19 cellular contexts compared by ENCODE assay signal in genomic region chr14:51079085-51079484, GRCh38. TPM values are rescaled to one million over a fixed set of nuclear protein-coding genes. Genes with fewer than 3 reads are reported as not detected.
DNase-seq lines count a peak whose midpoint lies in the region; TF ChIP-seq lines count a peak whose summit lies in the region.
"Had no signal": no experiment of that assay in that cellular context is flagged by ENCODE, and none has a peak within 500 bp of the region (broad histone marks: within the 10 kb centered on the region; RNA-seq: fewer than 3 reads in every experiment).

No MANE protein-coding gene starts in this region.

- no peaks in the 10 kb centered on the region for H3K27me3 Mint-ChIP-seq in MCF 10A (ENCODE audit: insufficient read depth, unreplicated experiment)
- H3K27me3 Mint-ChIP-seq: dendritic cell treated with granulocyte-macrophage colony-stimulating factor and Interleukin-4, amounts not matched to agents 40 ng/mL and 50 ng/mL, for 4 days had no signal

- H3K36me3 ChIP-seq in SK-N-SH (replicated peaks in 1 of 2; ENCODE audit: control insufficient read depth in 1 of 2, insufficient read depth in 2 of 2, low read length in 1 of 2): no peaks in the 10 kb centered on the region

- H3F3A ChIP-seq in SK-N-SH (replicated peaks; ENCODE audit: insufficient read depth): no peaks in the 10 kb centered on the region

- no peaks in the 10 kb centered on the region for H3K9me2 ChIP-seq in SK-N-SH

- DNase-seq in AG10803 (ENCODE audit: low read depth) (peak; percentile 65), NCI-H1105 (lab: John Stamatoyannopoulos, UW) (peak; percentile 16), MCF 10A (ENCODE audit: unreplicated experiment) (peak; percentile 75), fibroblast of pulmonary artery (ENCODE audit: low read depth) (peak; percentile 23), NCI-H748 treated with DMSO at 0.1 percent for 48 hours (lab: John Stamatoyannopoulos, UW) (no peak), SK-N-SH (no peak), OCI-M2 (lab: John Stamatoyannopoulos, UW; ENCODE audit: unreplicated experiment) (no peak), D341Med (ENCODE audit: low spot score) (no peak)
- DNase-seq: activated CD4-positive, alpha-beta memory T cell treated with anti-CD3 and anti-CD28 coated beads for 36 hours; amygdala; Caco-2; DND-41; foreskin melanocyte; naive thymus-derived CD4-positive, alpha-beta T cell; NCI-H1092; retina; SIG-M5 had no signal

- intact Hi-C loops in MCF 10A (cut with micrococcal nuclease): no loop called here

- POLR2A ChIA-PET in MCF 10A (lab: Yijun Ruan, JAX) (no interaction called here), SK-N-SH (lab: Yijun Ruan, JAX) (no interaction called here)

- H4K20me1 ChIP-seq in SK-N-SH (ENCODE audit: insufficient read depth): no peaks in the 10 kb centered on the region

- H3K4me1 Mint-ChIP-seq in MCF 10A (ENCODE audit: insufficient read depth, unreplicated experiment): peaks cover 35% of the 10 kb centered on the region
- H3K4me1 Mint-ChIP-seq: naive thymus-derived CD4-positive, alpha-beta T cell; stimulated activated effector memory CD8-positive, alpha-beta T cell treated with anti-CD3 and anti-CD28 coated beads, Interleukin-12 subunit alpha, Interleukin-12 subunit beta, amount 100 ng/mL, for 72 hours had no signal

- H3K27ac Mint-ChIP-seq in MCF 10A (ENCODE audit: low read depth, unreplicated experiment): peak overlapping the region; percentile 39
- H3K27ac Mint-ChIP-seq: activated CD4-positive, alpha-beta memory T cell treated with anti-CD3 and anti-CD28 coated beads for 36 hours; dendritic cell treated with granulocyte-macrophage colony-stimulating factor and Interleukin-4, amounts not matched to agents 40 ng/mL and 50 ng/mL, for 4 days; naive thymus-derived CD4-positive, alpha-beta T cell; stimulated activated effector memory CD8-positive, alpha-beta T cell treated with anti-CD3 and anti-CD28 coated beads, Interleukin-12 subunit alpha, Interleukin-12 subunit beta, amount 100 ng/mL, for 72 hours had no signal

- H3K36me3 Mint-ChIP-seq in MCF 10A (ENCODE audit: insufficient read depth, unreplicated experiment): no peaks in the 10 kb centered on the region
- H3K36me3 Mint-ChIP-seq: activated CD4-positive, alpha-beta memory T cell treated with anti-CD3 and anti-CD28 coated beads for 36 hours; naive thymus-derived CD4-positive, alpha-beta T cell; stimulated activated effector memory CD8-positive, alpha-beta T cell treated with anti-CD3 and anti-CD28 coated beads, Interleukin-12 subunit alpha, Interleukin-12 subunit beta, amount 100 ng/mL, for 72 hours had no signal

- no peaks in the 10 kb centered on the region for H3K27me3 ChIP-seq in SK-N-SH (ENCODE audit: insufficient read depth)

- no peak overlapping the region for H3K9ac ChIP-seq in SK-N-SH

- no peaks in the 10 kb centered on the region for H3K79me2 ChIP-seq in SK-N-SH (ENCODE audit: insufficient read depth)

- no peak overlapping the region for H3K27ac ChIP-seq in SK-N-SH (ENCODE audit: low read depth in 2 of 2, low read length in 1 of 2)

- no TSS peak for BruUV-seq in MCF 10A (replicated peaks; lab: Mats Ljungman, UMichigan)

- peaks cover 0 to 8% of the 10 kb centered on the region in 2 experiments; a peak in 3 of 4 replicates for H3K4me1 ChIP-seq in SK-N-SH (ENCODE audit: control insufficient read depth in 1 of 2, insufficient read depth in 2 of 2, low read depth in 1 of 2, low read length in 1 of 2)
- H3K4me1 ChIP-seq: Caco-2 had no signal

- CTCF ChIA-PET in MCF 10A (lab: Yijun Ruan, JAX): no interaction called here
- CTCF ChIA-PET in SK-N-SH (lab: Yijun Ruan, JAX): no interaction called here

- no peaks in the 10 kb centered on the region for H3K9me3 ChIP-seq in SK-N-SH
- H3K9me3 ChIP-seq: Caco-2 had no signal

- H3K9me3 Mint-ChIP-seq in MCF 10A (ENCODE audit: unreplicated experiment): no peaks in the 10 kb centered on the region
- H3K9me3 Mint-ChIP-seq: activated CD4-positive, alpha-beta memory T cell treated with anti-CD3 and anti-CD28 coated beads for 36 hours; dendritic cell treated with granulocyte-macrophage colony-stimulating factor and Interleukin-4, amounts not matched to agents 40 ng/mL and 50 ng/mL, for 4 days; stimulated activated effector memory CD8-positive, alpha-beta T cell treated with anti-CD3 and anti-CD28 coated beads, Interleukin-12 subunit alpha, Interleukin-12 subunit beta, amount 100 ng/mL, for 72 hours had no signal

- no peak overlapping the region for H3K4me2 ChIP-seq in SK-N-SH

- no peak overlapping the region for H2AFZ ChIP-seq in SK-N-SH (ENCODE audit: low read depth)

- 86% methylated on average over 1 of the region's 1 CpG for WGBS in SK-N-SH (ENCODE audit: low lambda C conversion rate)

- TF ChIP-seq CTCF in AG10803 (conservative IDR thresholded peaks at IDR 0.05; ENCODE audit: low read length) (no peak), MCF 10A (IDR thresholded peaks at IDR 0.05; ENCODE audit: unreplicated experiment) (no peak), fibroblast of pulmonary artery (IDR thresholded peaks at IDR 0.05; ENCODE audit: low read length, missing control alignments) (no peak), SK-N-SH (IDR thresholded peaks at IDR 0.05) (no peak)

- H3K4me3 ChIP-seq in AG10803 (ENCODE audit: low read length) (no peak overlapping the region), fibroblast of pulmonary artery (replicated peaks; ENCODE audit: low read depth, low read length) (no peak overlapping the region), SK-N-SH (ENCODE audit: low read depth in 2 of 2, low read length in 1 of 2) (no peak overlapping the region)

- H3K4me3 Mint-ChIP-seq in MCF 10A (ENCODE audit: unreplicated experiment): no peak overlapping the region
- H3K4me3 Mint-ChIP-seq: activated CD4-positive, alpha-beta memory T cell treated with anti-CD3 and anti-CD28 coated beads for 36 hours; dendritic cell treated with granulocyte-macrophage colony-stimulating factor and Interleukin-4, amounts not matched to agents 40 ng/mL and 50 ng/mL, for 4 days; naive thymus-derived CD4-positive, alpha-beta T cell; stimulated activated effector memory CD8-positive, alpha-beta T cell treated with anti-CD3 and anti-CD28 coated beads, Interleukin-12 subunit alpha, Interleukin-12 subunit beta, amount 100 ng/mL, for 72 hours had no signal

- TF ChIP-seq RAD21 in SK-N-SH (IDR thresholded peaks at IDR 0.05; ENCODE audit: low read length): no peak

- TF ChIP-seq EP300 in SK-N-SH (IDR thresholded peaks at IDR 0.05; ENCODE audit: borderline replicate concordance in 1 of 2, low read depth in 1 of 2, low read length in 1 of 2): no peak

TF ChIP-seq in SK-N-SH, 30 proteins besides CTCF, POLR2A, EP300 and RAD21 (continues in another document):
- TF ChIP-seq CHD2 (IDR thresholded peaks at IDR 0.05; ENCODE audit: low read length, partially characterized antibody) (no peak), NRF1 (IDR thresholded peaks at IDR 0.05; ENCODE audit: low read depth, low read length) (no peak), PBX3 (IDR thresholded peaks at IDR 0.05) (no peak), MEF2A (IDR thresholded peaks at IDR 0.05; ENCODE audit: borderline replicate concordance, low read depth) (no peak), FOSL2 (IDR thresholded peaks at IDR 0.05; ENCODE audit: borderline replicate concordance, low read depth) (no peak), ZBTB33 (IDR thresholded peaks at IDR 0.05; ENCODE audit: borderline replicate concordance, low read depth) (no peak), NFIC (IDR thresholded peaks at IDR 0.05; ENCODE audit: borderline replicate concordance) (no peak), SIN3A (IDR thresholded peaks at IDR 0.05; ENCODE audit: borderline replicate concordance, low read depth, low read length) (no peak), TCF12 (IDR thresholded peaks at IDR 0.05) (no peak), IRF3 (IDR thresholded peaks at IDR 0.05; ENCODE audit: low read depth, low read length) (no peak), POLR2AphosphoS5 (IDR thresholded peaks at IDR 0.05; ENCODE audit: low read depth, low read length) (no peak), GATA2 (CRISPR knock-in tag; IDR thresholded peaks at IDR 0.05) (no peak)

RNA-seq across cellular contexts. Expression of gene TRIM9, which starts 15.8 kb away (rescaled TPM):
- 0.19 TPM in 1 of 2 replicates, not detected in the other for total RNA-seq in MCF 10A (2022)
- 3.9 and 4.2 TPM in 2 replicates for polyA plus RNA-seq in SK-N-SH (2012; rRNA removed)
- polyA plus RNA-seq in SK-N-SH (2012; cell fraction: cytosol; rRNA removed): 1.8 and 2.2 TPM in 2 replicates
- polyA plus RNA-seq in SK-N-SH (2012; cell fraction: nucleus; rRNA removed): 30.3 and 32.9 TPM in 2 replicates

Comparison
In these comparisons a context has a peak if more than half of its experiments do, and no peak if none do; other contexts are left out.
1. DNase-seq: peak in AG10803 (single experiment), NCI-H1105 (single experiment), MCF 10A (single experiment) and fibroblast of pulmonary artery (single experiment); none in NCI-H748 treated with DMSO at 0.1 percent for 48 hours (single experiment), SK-N-SH (single experiment), OCI-M2 (single experiment) and D341Med (single experiment).